26 cellular contexts compared by ENCODE assay signal in genomic region chr1:31161571-31161970, GRCh38.
DNase-seq lines count a peak whose midpoint lies in the region; ATAC-seq and TF ChIP-seq lines count a peak whose summit lies in the region.
"Had no signal": no experiment of that assay in that cellular context is flagged by ENCODE, and none has a peak within 500 bp of the region (broad histone marks: within the 10 kb centered on the region; RNA-seq: fewer than 3 reads in every experiment).

No MANE protein-coding gene starts in this region.

- H3K23ac ChIP-seq in mesenchymal stem cell (ENCODE audit: low read length in 2 of 2): no peak overlapping the region

- no peak overlapping the region for H2BK120ac ChIP-seq in mesenchymal stem cell (ENCODE audit: low read depth, low read length)

- no TSS peak for BruUV-seq in Calu3 (replicated peaks; lab: Mats Ljungman, UMichigan)

- no peak overlapping the region for H3K18ac ChIP-seq in mesenchymal stem cell (ENCODE audit: low read depth in 1 of 2, low read length in 2 of 2)

- H3K4me1 ChIP-seq in BLaER1 treated with 17β-estradiol and CSF1 and Interleukin-3, amounts not matched to agents 10 nM and 100 nM: peaks cover 4 to 16% (median 10%) of the 10 kb centered on the region in 10 experiments; a peak in 17 of 20 replicates
- H3K4me1 ChIP-seq in mesenchymal stem cell (ENCODE audit: control insufficient read depth, insufficient read depth, low read depth, low read length): no peaks in the 10 kb centered on the region
- H3K4me1 ChIP-seq: HAP-1, sigmoid colon had no signal

- no peaks in the 10 kb centered on the region for H3K27me3 ChIP-seq in BLaER1 treated with 17β-estradiol and CSF1 and Interleukin-3, amounts not matched to agents 10 nM and 100 nM
- H3K27me3 ChIP-seq in mesenchymal stem cell (ENCODE audit: control insufficient read depth in 1 of 2, insufficient read depth in 1 of 2, low read length in 2 of 2): no peaks in the 10 kb centered on the region
- H3K27me3 ChIP-seq: heart left ventricle, sigmoid colon had no signal

- peak overlapping the region in 1 of 2 experiments; percentile 64 for H3K4ac ChIP-seq in mesenchymal stem cell (ENCODE audit: low read depth in 1 of 2, low read length in 2 of 2)

- TF ChIP-seq CTCF in Calu3 (IDR thresholded peaks at IDR 0.05; ENCODE audit: unreplicated experiment) (no peak), GM20000 (IDR thresholded peaks at IDR 0.05; ENCODE audit: extremely low read depth, missing control alignments) (no peak)

- H3K27ac ChIP-seq in BLaER1 treated with 17β-estradiol and CSF1 and Interleukin-3, amounts not matched to agents 10 nM and 100 nM: peak overlapping the region in 4 of 11 experiments; percentile 41 to 70 (median 66); a peak in 5 of 22 replicates
- no peak overlapping the region for H3K27ac ChIP-seq in mesenchymal stem cell (ENCODE audit: low read length, poor library complexity, severe bottlenecking)
- H3K27ac ChIP-seq: heart left ventricle, sigmoid colon had no signal

- no peak for ATAC-seq in activated T-helper 17 cell treated with anti-CD3 and anti-CD28 coated beads, Interleukin-2, amount 50 U/mL, for 72 hours (replicated peaks)
- ATAC-seq in HG03342 (IDR thresholded peaks at IDR 0.05; ENCODE audit: unreplicated experiment): no peak
- ATAC-seq: effector memory CD8-positive, alpha-beta T cell; heart left ventricle; Panc1 had no signal

- no peak overlapping the region for H4K8ac ChIP-seq in mesenchymal stem cell (ENCODE audit: low read length)

- peak overlapping the region; percentile 52 for H2BK15ac ChIP-seq in mesenchymal stem cell (ENCODE audit: low read depth, poor library complexity, severe bottlenecking)

- H3K4me1 Mint-ChIP-seq in Calu3 (ENCODE audit: low read depth, unreplicated experiment): peaks cover 9% of the 10 kb centered on the region
- H3K4me1 Mint-ChIP-seq in activated T-helper 17 cell treated with anti-CD3 and anti-CD28 coated beads, Interleukin-2, amount 50 U/mL, for 72 hours: peaks cover 6% of the 10 kb centered on the region

- H3K4me3 Mint-ChIP-seq in Calu3 (ENCODE audit: low read depth, unreplicated experiment): peak overlapping the region; percentile 9
- H3K4me3 Mint-ChIP-seq in activated T-helper 17 cell treated with anti-CD3 and anti-CD28 coated beads, Interleukin-2, amount 50 U/mL, for 72 hours: peak overlapping the region; percentile 11
- H3K4me3 Mint-ChIP-seq: CD4-positive, alpha-beta T cell had no signal

- H3K79me1 ChIP-seq in mesenchymal stem cell (replicated peaks; ENCODE audit: low read length, poor library complexity, severe bottlenecking): no peaks in the 10 kb centered on the region

- no peaks in the 10 kb centered on the region; a peak in 1 of 22 replicates for H3K36me3 ChIP-seq in BLaER1 treated with 17β-estradiol and CSF1 and Interleukin-3, amounts not matched to agents 10 nM and 100 nM
- no peaks in the 10 kb centered on the region for H3K36me3 ChIP-seq in mesenchymal stem cell (ENCODE audit: control insufficient read depth in 1 of 2, insufficient read depth in 2 of 2, low read depth in 1 of 2, low read length in 2 of 2)
- H3K36me3 ChIP-seq: heart left ventricle, sigmoid colon had no signal

- DNase-seq in Calu3 (no peak), mesenchymal stem cell (no peak), GM20000 (ENCODE audit: low spot score) (no peak), DMS53 (lab: John Stamatoyannopoulos, UW) (no peak)
- no peak for DNase-seq in effector CD8-positive, alpha-beta T cell (lab: John Stamatoyannopoulos, UW)
- DNase-seq: activated CD4-positive, CD25-positive, alpha-beta regulatory T cell treated with anti-CD3 and anti-CD28 coated beads, Interleukin-2, amount 50 U/mL, for 72 hours; activated gamma-delta T cell; amniotic stem cell; CD4-positive, alpha-beta T cell; DMS 273 treated with DMSO at 0.1 percent for 48 hours; effector memory CD8-positive, alpha-beta T cell; foreskin fibroblast; heart left ventricle; NCI-H1105 treated with DMSO at 0.1 percent for 48 hours; NCI-H1930; NCI-H524 treated with DMSO at 0.1 percent for 48 hours; SIG-M5; sigmoid colon; stimulated activated CD4-positive, alpha-beta T cell treated with anti-CD3 and anti-CD28 coated beads, Interleukin-4, amount 100 ng/mL, for 4 hours; stimulated activated naive CD4-positive, alpha-beta T cell treated with Interleukin-2 at 50 U/mL for 16 hours; SW 1271 had no signal

- H3K14ac ChIP-seq in mesenchymal stem cell (ENCODE audit: low read length in 2 of 2): no peak overlapping the region

- intact Hi-C loops in Calu3 (cut with micrococcal nuclease; ENCODE audit: unreplicated experiment): no loop called here

- no peak overlapping the region for H2BK12ac ChIP-seq in mesenchymal stem cell (ENCODE audit: low read length in 2 of 2)

- no peaks in the 10 kb centered on the region for H3K9me3 ChIP-seq in BLaER1 treated with 17β-estradiol and CSF1 and Interleukin-3, amounts not matched to agents 10 nM and 100 nM (replicated peaks in 1 of 11)
- H3K9me3 ChIP-seq in mesenchymal stem cell (ENCODE audit: control insufficient read depth, low read length): no peaks in the 10 kb centered on the region
- H3K9me3 ChIP-seq: HAP-1, heart left ventricle, sigmoid colon had no signal

- CTCF ChIA-PET in Calu3 (lab: Charles Lee): interaction anchor here (0.6 to 1.4 kb wide), 2 partner anchors 24 to 336 kb away, joined by 5 to 6 read pairs; no protein-coding TSS in a partner anchor

- no peaks in the 10 kb centered on the region for H3K9me3 Mint-ChIP-seq in Calu3 (ENCODE audit: low read depth, unreplicated experiment)
- H3K9me3 Mint-ChIP-seq in activated T-helper 17 cell treated with anti-CD3 and anti-CD28 coated beads, Interleukin-2, amount 50 U/mL, for 72 hours: no peaks in the 10 kb centered on the region
- H3K9me3 Mint-ChIP-seq: CD4-positive, alpha-beta T cell; effector memory CD8-positive, alpha-beta T cell had no signal

- H2BK5ac ChIP-seq in mesenchymal stem cell (ENCODE audit: low read depth, low read length, poor library complexity, severe bottlenecking): no peak overlapping the region

- H4K20me1 ChIP-seq in BLaER1 treated with 17β-estradiol and CSF1 and Interleukin-3, amounts not matched to agents 10 nM and 100 nM: no peaks in the 10 kb centered on the region

- H3K4me3 ChIP-seq in BLaER1 treated with 17β-estradiol and CSF1 and Interleukin-3, amounts not matched to agents 10 nM and 100 nM: no peak overlapping the region
- H3K4me3 ChIP-seq in mesenchymal stem cell (ENCODE audit: insufficient read depth in 1 of 2, low read depth in 1 of 2, low read length in 2 of 2): no peak overlapping the region
- H3K4me3 ChIP-seq: HAP-1, heart left ventricle, sigmoid colon had no signal

- 84% methylated on average over 5 of the region's 5 CpGs for WGBS in mesenchymal stem cell

- peaks cover 8% of the 10 kb centered on the region for H3K36me3 Mint-ChIP-seq in Calu3 (ENCODE audit: insufficient read depth, unreplicated experiment)
- no peaks in the 10 kb centered on the region for H3K36me3 Mint-ChIP-seq in activated T-helper 17 cell treated with anti-CD3 and anti-CD28 coated beads, Interleukin-2, amount 50 U/mL, for 72 hours (ENCODE audit: low read depth)

- H2AK5ac ChIP-seq in mesenchymal stem cell (ENCODE audit: low read length, severe bottlenecking): no peak overlapping the region

- no peak overlapping the region for H3K27ac Mint-ChIP-seq in Calu3 (ENCODE audit: unreplicated experiment)
- H3K27ac Mint-ChIP-seq in activated T-helper 17 cell treated with anti-CD3 and anti-CD28 coated beads, Interleukin-2, amount 50 U/mL, for 72 hours: peak overlapping the region; percentile 20
- H3K27ac Mint-ChIP-seq: CD4-positive, alpha-beta T cell; effector memory CD8-positive, alpha-beta T cell had no signal

- no peak overlapping the region for H3K9ac ChIP-seq in BLaER1 treated with 17β-estradiol and CSF1 and Interleukin-3, amounts not matched to agents 10 nM and 100 nM
- no peak overlapping the region for H3K9ac ChIP-seq in mesenchymal stem cell (ENCODE audit: low read length)

- no peak overlapping the region for H2AFZ ChIP-seq in mesenchymal stem cell (ENCODE audit: low read depth, low read length)

- no peaks in the 10 kb centered on the region for H3K27me3 Mint-ChIP-seq in Calu3 (ENCODE audit: unreplicated experiment)
- peaks cover 8% of the 10 kb centered on the region for H3K27me3 Mint-ChIP-seq in activated T-helper 17 cell treated with anti-CD3 and anti-CD28 coated beads, Interleukin-2, amount 50 U/mL, for 72 hours

- peak overlapping the region; percentile 14 to 66 (median 45); a peak in 14 of 22 replicates for H3K4me2 ChIP-seq in BLaER1 treated with 17β-estradiol and CSF1 and Interleukin-3, amounts not matched to agents 10 nM and 100 nM
- no peak overlapping the region for H3K4me2 ChIP-seq in mesenchymal stem cell (ENCODE audit: low read length, poor library complexity, severe bottlenecking)

- H4K91ac ChIP-seq in mesenchymal stem cell (ENCODE audit: low read length): no peak overlapping the region
